Comparison of ENCODE assay signal across 1 cellular context in genomic region chr7:99224263-99224947, GRCh38.
TF ChIP-seq lines count a peak whose summit lies in the region.

No MANE protein-coding gene starts in this region.

TF ChIP-seq in HEK293, 187 proteins besides CTCF, POLR2A, EP300 and RAD21 (continued from another document and continues in another):
- TF ChIP-seq ZBTB10 (tag by site-specific recombination; IDR thresholded peaks at IDR 0.05) (0 out of 2 replicates have a peak, but pooled peaks have one; percentile 38), ZNF184 (tag by site-specific recombination; IDR thresholded peaks at IDR 0.05) (peak; percentile 83; the same call in 1 of the 2 replicates), ZBTB8A (tag by site-specific recombination; IDR thresholded peaks at IDR 0.05) (peak; percentile 64), ZNF658 (tag by site-specific recombination; IDR thresholded peaks at IDR 0.05) (no peak), KLF1 (tag by site-specific recombination; IDR thresholded peaks at IDR 0.05) (peak; percentile 70), SP2 (tag by site-specific recombination; IDR thresholded peaks at IDR 0.05) (peak; percentile 11; the same call in 1 of the 2 replicates), ZNF132 (tag by site-specific recombination; IDR thresholded peaks at IDR 0.05; ENCODE audit: borderline replicate concordance) (no peak), ZNF558 (tag by site-specific recombination; IDR thresholded peaks at IDR 0.05) (peak; percentile 89), ZNF692 (tag by site-specific recombination; IDR thresholded peaks at IDR 0.05) (peak; percentile 67; the same call in 1 of the 2 replicates), ZBTB49 (tag by site-specific recombination; IDR thresholded peaks at IDR 0.05; ENCODE audit: low read depth) (no peak), TSHZ1 (tag by site-specific recombination; IDR thresholded peaks at IDR 0.05; ENCODE audit: borderline replicate concordance) (peak; percentile 52; the same call in 1 of the 2 replicates), ZSCAN5A (tag by site-specific recombination; IDR thresholded peaks at IDR 0.05) (no peak), ZNF16 (tag by site-specific recombination; IDR thresholded peaks at IDR 0.05; ENCODE audit: low read depth) (no peak), ZFP41 (tag by site-specific recombination; IDR thresholded peaks at IDR 0.05; ENCODE audit: borderline replicate concordance) (no peak), ZNF768 (tag by site-specific recombination; IDR thresholded peaks at IDR 0.05) (no peak), ZBTB26 (tag by site-specific recombination; optimal IDR thresholded peaks at IDR 0.05) (no peak), ZNF776 (tag by site-specific recombination; IDR thresholded peaks at IDR 0.05; ENCODE audit: borderline replicate concordance) (no peak), ZFP69B (tag by site-specific recombination; IDR thresholded peaks at IDR 0.05) (peak; percentile 51; the same call in 1 of the 2 replicates), KLF10 (tag by site-specific recombination; IDR thresholded peaks at IDR 0.05) (peak; percentile 56; the same call in 1 of the 2 replicates), ZXDB (tag by site-specific recombination; IDR thresholded peaks at IDR 0.05) (no peak; the same call in 1 of the 2 replicates), ZNF843 (tag by site-specific recombination; IDR thresholded peaks at IDR 0.05) (peak; percentile 47), ZSCAN23 (tag by site-specific recombination; IDR thresholded peaks at IDR 0.05) (peak; percentile 81), GLIS1 (tag by site-specific recombination; IDR thresholded peaks at IDR 0.05) (peak; percentile 15; the same call in 1 of the 2 replicates), ZNF10 (tag by site-specific recombination; IDR thresholded peaks at IDR 0.05) (peak; percentile 72; the same call in 1 of the 2 replicates), ZNF121 (tag by site-specific recombination; IDR thresholded peaks at IDR 0.05) (no peak), OVOL3 (tag by site-specific recombination; IDR thresholded peaks at IDR 0.05) (no peak), SP7 (tag by site-specific recombination; IDR thresholded peaks at IDR 0.05) (peak; percentile 87), GLI4 (tag by site-specific recombination; IDR thresholded peaks at IDR 0.05) (0 out of 2 replicates have a peak, but pooled peaks have one; percentile 16), SCRT1 (tag by site-specific recombination; IDR thresholded peaks at IDR 0.05; ENCODE audit: borderline replicate concordance) (no peak), KLF17 (tag by site-specific recombination; IDR thresholded peaks at IDR 0.05) (peak; percentile 89), ZNF449 (tag by site-specific recombination; IDR thresholded peaks at IDR 0.05) (no peak; the same call in 1 of the 2 replicates), ZNF629 (tag by site-specific recombination; IDR thresholded peaks at IDR 0.05) (peak; percentile 88), PRDM10 (tag by site-specific recombination; IDR thresholded peaks at IDR 0.05) (peak; percentile 93), ZNF433 (tag by site-specific recombination; IDR thresholded peaks at IDR 0.05; ENCODE audit: low read depth) (no peak), ZNF571 (tag by site-specific recombination; IDR thresholded peaks at IDR 0.05) (no peak), TRIM28 (IDR thresholded peaks at IDR 0.05; ENCODE audit: borderline replicate concordance, low read length) (no peak), ZBTB21 (tag by site-specific recombination; IDR thresholded peaks at IDR 0.05) (peak; percentile 45)
